12 cellular contexts compared by ENCODE assay signal in the genomic region with DNA sequence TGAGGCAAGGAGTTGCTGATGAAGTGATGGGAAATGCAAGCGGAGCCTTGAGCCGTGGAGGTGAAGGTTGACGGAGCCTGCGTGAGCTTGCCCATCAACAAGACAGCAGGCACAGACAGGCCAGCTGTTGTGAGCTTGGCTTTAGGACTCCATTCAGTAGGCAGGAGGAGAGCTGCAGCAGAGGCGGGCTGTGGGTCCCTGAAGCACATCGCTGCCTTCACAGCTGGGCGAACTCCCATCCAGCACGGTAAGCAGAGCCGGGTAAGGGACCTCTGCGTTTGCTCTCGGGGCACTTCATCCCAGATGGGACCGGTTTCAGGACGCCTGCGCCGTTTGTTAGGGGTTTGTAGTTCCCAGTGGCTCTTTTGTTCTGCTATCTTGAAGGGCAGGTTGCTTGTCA. TPM values are rescaled to one million over a fixed set of nuclear protein-coding genes. Genes with fewer than 3 reads are reported as not detected.
DNase-seq lines count a peak whose midpoint lies in the region; ATAC-seq and TF ChIP-seq lines count a peak whose summit lies in the region.
"Had no signal": no experiment of that assay in that cellular context is flagged by ENCODE, and none has a peak within 500 bp of the region (broad histone marks: within the 10 kb centered on the region; RNA-seq: fewer than 3 reads in every experiment).

No MANE protein-coding gene starts in this region.

- H3K4me3 Mint-ChIP-seq in neural crest cell = peak overlapping the region; percentile 77

- DNase-seq in DMS79 treated with DMSO at 0.1 percent for 48 hours (lab: John Stamatoyannopoulos, UW) (peak; percentile 11), NCI-H2171 treated with DMSO at 0.1 percent for 48 hours (lab: John Stamatoyannopoulos, UW) (peak; percentile 83), caudate nucleus (lab: John Stamatoyannopoulos, UW) (peak in 20 of 61 donors; percentile 0 to 57 (median 8)), neural crest cell (ENCODE audit: low read depth, low spot score) (no peak), gastrocnemius medialis (no peak), cardiac septum (ENCODE audit: low spot score) (no peak)
- no peak for DNase-seq in stimulated activated CD8-positive, alpha-beta memory T cell treated with anti-CD3 and anti-CD28 coated beads, Interleukin-4, amount 100 ng/mL, for 48 hours
- DNase-seq: NCI-H1092 treated with DMSO at 0.1 percent for 48 hours; stimulated activated naive CD4-positive, alpha-beta T cell had no signal

- ATAC-seq in GM21576 (IDR thresholded peaks at IDR 0.05; ENCODE audit: unreplicated experiment) (no peak), gastrocnemius medialis (no peak)

- H3K27ac Mint-ChIP-seq in neural crest cell (ENCODE audit: unreplicated experiment) = peak overlapping the region; percentile 2

- no peaks in the 10 kb centered on the region for H3K36me3 Mint-ChIP-seq in neural crest cell (ENCODE audit: low read depth)

- H3K4me3 ChIP-seq in gastrocnemius medialis = no peak overlapping the region

- no peaks in the 10 kb centered on the region for H3K9me3 Mint-ChIP-seq in neural crest cell

- no peak for TF ChIP-seq POLR2A in gastrocnemius medialis (IDR thresholded peaks at IDR 0.05)

- in situ Hi-C loops in gastrocnemius medialis (cut with MboI; ENCODE audit: low sequenced_read_pairs in 4 of 4) = loop anchor here in 1 of 4 donors (25.0 kb wide), 1 partner anchor 100 kb away; no protein-coding TSS in a partner anchor

- H3K27ac ChIP-seq in caudate nucleus (ENCODE audit: low read depth, low read length) (peak overlapping the region; percentile 2), gastrocnemius medialis (no peak overlapping the region)

- TF ChIP-seq CTCF in neural crest cell (conservative IDR thresholded peaks at IDR 0.05) (no peak), gastrocnemius medialis (IDR thresholded peaks at IDR 0.05 in 4 of 5, conservative IDR thresholded peaks at IDR 0.05 in 1 of 5) (no peak)

- intact Hi-C loops in gastrocnemius medialis (cut with DNase I; ENCODE audit: low total_unique reads) (no loop called here), cardiac septum (cut with DNase I) (no loop called here)

- H3K9me3 ChIP-seq in gastrocnemius medialis = no peaks in the 10 kb centered on the region

- H3K4me1 ChIP-seq in gastrocnemius medialis = no peaks in the 10 kb centered on the region

- H3K4me1 Mint-ChIP-seq in neural crest cell = peaks cover 33% of the 10 kb centered on the region

- no peaks in the 10 kb centered on the region for H3K27me3 Mint-ChIP-seq in neural crest cell (ENCODE audit: low read depth)

- no peaks in the 10 kb centered on the region for H3K36me3 ChIP-seq in gastrocnemius medialis

- peaks cover 0 to 3% (median 0%) of the 10 kb centered on the region in 3 donors for H3K27me3 ChIP-seq in gastrocnemius medialis

RNA-seq across cellular contexts. Expression of a gene that starts 54.8 kb away (rescaled TPM):
- total RNA-seq in neural crest cell (0.30 and 0.33 TPM in 2 replicates), gastrocnemius medialis (not detected), cardiac septum (not detected)
- total RNA-seq: fibroblast of villous mesenchyme, SK-MEL-5 had no signal

Comparison
In these comparisons a context has a peak if more than half of its experiments do, and no peak if none do; other contexts are left out.
1. DNase-seq: peak in DMS79 treated with DMSO at 0.1 percent for 48 hours (single experiment) and NCI-H2171 treated with DMSO at 0.1 percent for 48 hours (single experiment); none in neural crest cell (single experiment), stimulated activated CD8-positive, alpha-beta memory T cell treated with anti-CD3 and anti-CD28 coated beads, Interleukin-4, amount 100 ng/mL, for 48 hours (single experiment), gastrocnemius medialis (0 of 2) and cardiac septum (single experiment).